ENCODE assay signal across 8 cellular contexts in the genomic region with DNA sequence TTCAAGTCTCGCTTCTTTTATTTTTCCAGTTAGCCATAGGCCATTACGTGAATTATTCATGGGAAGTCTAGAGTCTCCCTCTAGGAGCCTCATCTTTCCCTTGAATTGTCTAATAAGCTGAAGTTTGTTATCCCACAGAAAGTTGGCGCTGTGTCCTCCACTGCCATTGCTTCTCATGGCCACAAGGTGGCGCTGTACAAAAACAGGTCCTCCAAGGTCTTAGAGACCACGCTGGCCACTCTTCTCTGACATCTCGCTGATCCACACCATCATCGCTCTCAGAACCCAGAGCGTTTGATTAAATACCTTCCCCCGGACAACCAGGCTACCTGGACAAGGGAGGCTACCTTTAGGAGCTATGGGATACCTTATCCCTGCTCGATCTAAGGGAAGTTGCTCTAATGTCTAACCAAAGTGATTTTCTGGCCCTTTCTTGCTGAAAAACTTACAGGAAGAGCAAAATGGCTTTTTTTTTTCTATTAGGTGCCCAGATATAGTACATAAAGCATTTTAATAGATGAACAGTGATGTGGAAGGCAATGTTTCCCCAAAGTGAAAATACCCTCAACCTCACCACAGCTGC.
DNase-seq lines count a peak whose midpoint lies in the region; ATAC-seq, FAIRE-seq and TF ChIP-seq lines count a peak whose summit lies in the region.

No MANE protein-coding gene starts in this region.

- BruUV-seq in IMR-90 (replicated peaks; lab: Mats Ljungman, UMichigan), result no TSS peak

- peak; percentile 93 for TF ChIP-seq CTCF in GM12875 (IDR thresholded peaks at IDR 0.05; ENCODE audit: borderline replicate concordance, insufficient read depth, low read depth, low read length)
- TF ChIP-seq CTCF in IMR-90 (conservative IDR thresholded peaks at IDR 0.05; ENCODE audit: low read depth, low read length), result peak; percentile 31; the same call in 1 of the 2 replicates
- peak; percentile 18 to 85 (median 53) for TF ChIP-seq CTCF in body of pancreas (IDR thresholded peaks at IDR 0.05)
- peak; percentile 53 to 76 (median 54) for TF ChIP-seq CTCF in keratinocyte (optimal IDR thresholded peaks at IDR 0.05 in 1 of 3, IDR thresholded peaks at IDR 0.05 in 1 of 3, conservative IDR thresholded peaks at IDR 0.05 in 1 of 3; ENCODE audit: extremely low read depth in 1 of 3, insufficient read depth in 2 of 3, low read length in 3 of 3)

- TF ChIP-seq POLR2A in IMR-90 (IDR thresholded peaks at IDR 0.05; ENCODE audit: low read depth, low read length), result no peak
- TF ChIP-seq POLR2A in body of pancreas (IDR thresholded peaks at IDR 0.05), result no peak

- peak; percentile 84 for DNase-seq in ACHN
- no peak for DNase-seq in IMR-90
- peak; percentile 40 for DNase-seq in RPMI7951 (ENCODE audit: low read depth)
- DNase-seq in body of pancreas, result peak; percentile 15 to 30 (median 26)
- no peak for DNase-seq in keratinocyte (ENCODE audit: low read depth, low spot score)
- peak; percentile 1 for DNase-seq in stimulated activated CD8-positive, alpha-beta memory T cell treated with anti-CD3 and anti-CD28 coated beads, Interleukin-12 subunit alpha, Interleukin-12 subunit beta, amount 100 ng/mL, for 24 hours (ENCODE audit: extremely low read depth)

- H4K20me1 ChIP-seq in IMR-90 (ENCODE audit: insufficient read depth, low read length) (no peaks in the 10 kb centered on the region), keratinocyte (ENCODE audit: control insufficient read depth, extremely low read depth, insufficient read depth, low read length) (no peaks in the 10 kb centered on the region)

- no peak overlapping the region for H4K91ac ChIP-seq in IMR-90 (ENCODE audit: insufficient read depth, low read depth, low read length)

- CTCF ChIA-PET in IMR-90 (lab: Yijun Ruan, JAX), result no interaction called here

- peaks cover 8% of the 10 kb centered on the region for H3K9me3 ChIP-seq in IMR-90 (ENCODE audit: control insufficient read depth, insufficient read depth, low read length)
- no peaks in the 10 kb centered on the region for H3K9me3 ChIP-seq in body of pancreas
- H3K9me3 ChIP-seq in keratinocyte (ENCODE audit: control insufficient read depth, low read depth, low read length), result no peaks in the 10 kb centered on the region

- H4K5ac ChIP-seq in IMR-90 (ENCODE audit: low read depth, low read length), result no peak overlapping the region

- H4K8ac ChIP-seq in IMR-90 (ENCODE audit: low read depth in 2 of 2, low read length in 2 of 2), result no peak overlapping the region

- intact Hi-C loops in IMR-90 (cut with micrococcal nuclease) (no loop called here), body of pancreas (cut with DNase I) (no loop called here)

- no peak overlapping the region for H2BK15ac ChIP-seq in IMR-90 (ENCODE audit: low read depth, low read length)

- POLR2A ChIA-PET in IMR-90 (lab: Charles Lee; ENCODE audit: unreplicated experiment), result no interaction called here

- no peak overlapping the region for H2AK5ac ChIP-seq in IMR-90 (ENCODE audit: low read depth, low read length)

- H3K23ac ChIP-seq in IMR-90 (ENCODE audit: low read depth, low read length), result no peak overlapping the region

- no peaks in the 10 kb centered on the region for H3K27me3 ChIP-seq in IMR-90 (ENCODE audit: control insufficient read depth, insufficient read depth, low read length)
- peaks cover 0 to 6% of the 10 kb centered on the region in 2 donors for H3K27me3 ChIP-seq in body of pancreas
- no peaks in the 10 kb centered on the region for H3K27me3 ChIP-seq in keratinocyte (ENCODE audit: control insufficient read depth, extremely low read depth, insufficient read depth, low read length)

- no peak overlapping the region for H2BK5ac ChIP-seq in IMR-90 (ENCODE audit: low read depth, low read length, poor library complexity, severe bottlenecking)

- H2BK120ac ChIP-seq in IMR-90 (ENCODE audit: low read depth, low read length), result no peak overlapping the region

- no peak for TF ChIP-seq RAD21 in IMR-90 (IDR thresholded peaks at IDR 0.05; ENCODE audit: low read length)

- H3K4me3 ChIP-seq in GM12875 (ENCODE audit: low read depth, low read length), result no peak overlapping the region
- no peak overlapping the region for H3K4me3 ChIP-seq in IMR-90 (ENCODE audit: insufficient read depth, low read depth, low read length)
- H3K4me3 ChIP-seq in body of pancreas, result no peak overlapping the region
- H3K4me3 ChIP-seq in keratinocyte (ENCODE audit: control insufficient read depth in 2 of 3, extremely low read depth in 1 of 3, insufficient read depth in 2 of 3, low read depth in 1 of 3, low read length in 3 of 3), result no peak overlapping the region

- H3K14ac ChIP-seq in IMR-90 (replicated peaks; ENCODE audit: low read depth, low read length), result no peak overlapping the region

- no peak overlapping the region for H2BK20ac ChIP-seq in IMR-90 (ENCODE audit: low read depth, low read length)

- no peak overlapping the region for H3K9ac ChIP-seq in IMR-90 (ENCODE audit: low read depth, low read length)
- no peak overlapping the region for H3K9ac ChIP-seq in keratinocyte (ENCODE audit: control insufficient read depth, extremely low read depth, insufficient read depth, low read length)

- no peaks in the 10 kb centered on the region for H3K79me2 ChIP-seq in keratinocyte (ENCODE audit: control insufficient read depth, insufficient read depth, low read length)

- dilution Hi-C loops in IMR-90 (cut with HindIII; ENCODE audit: low sequenced_read_pairs, unreplicated experiment), result no loop called here
- dilution Hi-C loops in keratinocyte (cut with MboI; ENCODE audit: extremely low pct_ligation_motif_present, low sequenced_read_pairs), result no loop called here

- H3K4me2 ChIP-seq in IMR-90 (ENCODE audit: low read depth, low read length) (no peak overlapping the region), keratinocyte (ENCODE audit: control insufficient read depth, extremely low read depth, insufficient read depth, low read depth, low read length) (no peak overlapping the region)

- H2AK9ac ChIP-seq in IMR-90 (replicated peaks; ENCODE audit: low read depth, low read length, poor library complexity), result no peak overlapping the region

- no peaks in the 10 kb centered on the region for H3K4me1 ChIP-seq in IMR-90 (ENCODE audit: control insufficient read depth, insufficient read depth, low read length)
- H3K4me1 ChIP-seq in body of pancreas, result no peaks in the 10 kb centered on the region
- no peaks in the 10 kb centered on the region for H3K4me1 ChIP-seq in keratinocyte (ENCODE audit: control insufficient read depth, extremely low read depth, insufficient read depth, low read length)

- in situ Hi-C loops in ACHN (cut with HindIII; ENCODE audit: low pct_ligation_motif_present, low pct_unique_long_range_greater_than_20kb, low sequenced_read_pairs), result no loop called here
- in situ Hi-C loops in IMR-90 (cut with MboI; ENCODE audit: low sequenced_read_pairs), result no loop called here

- no peak for ATAC-seq in IMR-90 (ENCODE audit: low read depth)
- ATAC-seq in body of pancreas, result no peak
- ATAC-seq in GM19452 (IDR thresholded peaks at IDR 0.05; ENCODE audit: unreplicated experiment), result no peak

- H3K36me3 ChIP-seq in IMR-90 (ENCODE audit: control insufficient read depth, insufficient read depth, low read length), result no peaks in the 10 kb centered on the region
- no peaks in the 10 kb centered on the region for H3K36me3 ChIP-seq in body of pancreas (replicated peaks in 1 of 2; ENCODE audit: insufficient read depth in 1 of 2, low read depth in 2 of 2)
- no peaks in the 10 kb centered on the region for H3K36me3 ChIP-seq in keratinocyte (ENCODE audit: control insufficient read depth in 2 of 2, extremely low read depth in 1 of 2, insufficient read depth in 2 of 2, low read length in 2 of 2)

- H2AFZ ChIP-seq in IMR-90 (replicated peaks; ENCODE audit: low read length, poor library complexity) (no peak overlapping the region), keratinocyte (ENCODE audit: control insufficient read depth, low read length) (no peak overlapping the region)

- 21% methylated on average over 5 of the region's 10 CpGs; no CpG with 5 or more reads in 1 of the 2 experiments for WGBS in IMR-90 (ENCODE audit: extremely low coverage in 2 of 2, insufficient read length in 1 of 2), 2 experiments
- 21 to 30% methylated on average over 9 to 10 of the region's 10 CpGs for WGBS in body of pancreas, 2 donors

- H3K18ac ChIP-seq in IMR-90 (ENCODE audit: low read depth, low read length), result no peak overlapping the region

- H3K79me1 ChIP-seq in IMR-90 (ENCODE audit: low read depth in 1 of 2, low read length in 2 of 2), result no peaks in the 10 kb centered on the region

- FAIRE-seq in keratinocyte (lab: Jason Lieb, UNC), result no peak

- no peak overlapping the region for H3K56ac ChIP-seq in IMR-90 (ENCODE audit: extremely low read depth, insufficient read depth, low read length)

- H3K4ac ChIP-seq in IMR-90 (ENCODE audit: low read depth, low read length), result no peak overlapping the region

- H3K27ac ChIP-seq in IMR-90 (ENCODE audit: insufficient read depth, low read length) (no peak overlapping the region), body of pancreas (no peak overlapping the region), keratinocyte (ENCODE audit: control insufficient read depth, insufficient read depth, low read length) (no peak overlapping the region)

- no peaks in the 10 kb centered on the region for H3K9me1 ChIP-seq in IMR-90 (ENCODE audit: insufficient read depth, low read length)
- no peaks in the 10 kb centered on the region for H3K9me1 ChIP-seq in keratinocyte (ENCODE audit: control insufficient read depth, extremely low read depth, insufficient read depth, low read length)

TF ChIP-seq in IMR-90, 13 proteins besides CTCF, POLR2A, EP300 and RAD21:
- TF ChIP-seq BHLHE40 (IDR thresholded peaks at IDR 0.05; ENCODE audit: low read depth, low read length), result no peak
- TF ChIP-seq NFE2L2 (IDR thresholded peaks at IDR 0.05; ENCODE audit: low read depth, low read length), result no peak
- TF ChIP-seq, protein P1, sequence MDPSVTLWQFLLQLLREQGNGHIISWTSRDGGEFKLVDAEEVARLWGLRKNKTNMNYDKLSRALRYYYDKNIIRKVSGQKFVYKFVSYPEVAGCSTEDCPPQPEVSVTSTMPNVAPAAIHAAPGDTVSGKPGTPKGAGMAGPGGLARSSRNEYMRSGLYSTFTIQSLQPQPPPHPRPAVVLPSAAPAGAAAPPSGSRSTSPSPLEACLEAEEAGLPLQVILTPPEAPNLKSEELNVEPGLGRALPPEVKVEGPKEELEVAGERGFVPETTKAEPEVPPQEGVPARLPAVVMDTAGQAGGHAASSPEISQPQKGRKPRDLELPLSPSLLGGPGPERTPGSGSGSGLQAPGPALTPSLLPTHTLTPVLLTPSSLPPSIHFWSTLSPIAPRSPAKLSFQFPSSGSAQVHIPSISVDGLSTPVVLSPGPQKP (IDR thresholded peaks at IDR 0.05; ENCODE audit: borderline replicate concordance, low read depth, low read length), result no peak
- TF ChIP-seq MAZ (IDR thresholded peaks at IDR 0.05; ENCODE audit: borderline replicate concordance, low read depth, low read length), result no peak
- no peak for TF ChIP-seq SMC3 (IDR thresholded peaks at IDR 0.05; ENCODE audit: low read depth, low read length)

Comparison
In these comparisons a context has a peak if more than half of its experiments do, and no peak if none do; other contexts are left out.
1. DNase-seq: peak in ACHN (single experiment), RPMI7951 (single experiment), body of pancreas (4 of 4) and stimulated activated CD8-positive, alpha-beta memory T cell treated with anti-CD3 and anti-CD28 coated beads, Interleukin-12 subunit alpha, Interleukin-12 subunit beta, amount 100 ng/mL, for 24 hours (single experiment); none in IMR-90 (single experiment) and keratinocyte (single experiment).
2. CTCF ChIP-seq: peak in every context shown above with its lines; median percentile 93 in GM12875; 54 in keratinocyte; 53 in body of pancreas; 31 in IMR-90.